Comparison of ENCODE assay signal across 8 cellular contexts in genomic region chr6:41424370-41425058, GRCh38.
DNase-seq lines count a peak whose midpoint lies in the region; ATAC-seq and TF ChIP-seq lines count a peak whose summit lies in the region.

No MANE protein-coding gene starts in this region.

- no peak for TF ChIP-seq EP300 in gastroesophageal sphincter (IDR thresholded peaks at IDR 0.05)
- no peak for TF ChIP-seq EP300 in transverse colon (IDR thresholded peaks at IDR 0.05; ENCODE audit: low read depth)

- H3K9me3 ChIP-seq in SJSA1 (replicated peaks) (no peaks in the 10 kb centered on the region; the same call in 1 of the 2 replicates), gastroesophageal sphincter (peaks cover 0 to 1% (median 0%) of the 10 kb centered on the region in 3 donors), parathyroid adenoma (ENCODE audit: control insufficient read depth, low read length) (no peaks in the 10 kb centered on the region), transverse colon (no peaks in the 10 kb centered on the region)

- intact Hi-C loops in transverse colon (cut with DNase I; ENCODE audit: low total_unique reads): loop anchor here (5.0 kb wide), 2 partner anchors 78 to 168 kb away; no protein-coding TSS in a partner anchor

- TF ChIP-seq CTCF in gastroesophageal sphincter (IDR thresholded peaks at IDR 0.05): peak; percentile 67 to 89 (median 87)
- TF ChIP-seq CTCF in parathyroid adenoma (IDR thresholded peaks at IDR 0.05): peak; percentile 84
- peak; percentile 83 to 90 (median 89) for TF ChIP-seq CTCF in transverse colon (IDR thresholded peaks at IDR 0.05)

- H3K36me3 ChIP-seq in SJSA1 (no peaks in the 10 kb centered on the region), gastroesophageal sphincter (no peaks in the 10 kb centered on the region), parathyroid adenoma (ENCODE audit: control insufficient read depth, insufficient read depth, low read length) (no peaks in the 10 kb centered on the region), transverse colon (no peaks in the 10 kb centered on the region)

- no peak overlapping the region for H2AFZ ChIP-seq in parathyroid adenoma

- H3K4me3 ChIP-seq in SJSA1: no peak overlapping the region
- H3K4me3 ChIP-seq in gastroesophageal sphincter: no peak overlapping the region
- H3K4me3 ChIP-seq in parathyroid adenoma (ENCODE audit: low read depth, low read length): no peak overlapping the region
- no peak overlapping the region for H3K4me3 ChIP-seq in transverse colon

- H3K9ac ChIP-seq in parathyroid adenoma: no peak overlapping the region

- H3K79me2 ChIP-seq in parathyroid adenoma: no peaks in the 10 kb centered on the region

- H3K4me1 ChIP-seq in SJSA1 (replicated peaks) (peaks cover 13% of the 10 kb centered on the region), gastroesophageal sphincter (peaks cover 0 to 41% (median 15%) of the 10 kb centered on the region in 3 donors), parathyroid adenoma (no peaks in the 10 kb centered on the region), transverse colon (peaks cover 13 to 33% (median 25%) of the 10 kb centered on the region in 4 donors)

- ATAC-seq in gastroesophageal sphincter (peak; percentile 63), HG03432 (IDR thresholded peaks at IDR 0.05; ENCODE audit: unreplicated experiment) (no peak)

- DNase-seq in GM04504 (ENCODE audit: low read depth) (peak; percentile 60), M059J (ENCODE audit: low read depth) (peak; percentile 78), SJSA1 (ENCODE audit: low read depth in 1 of 2, low spot score in 2 of 2) (peak; percentile 80 to 86), transverse colon (peak; percentile 89)
- DNase-seq in activated effector memory CD4-positive, alpha-beta T cell treated with Interleukin-2 at 50 U/mL for 16 hours: peak; percentile 67

- no peaks in the 10 kb centered on the region for H3K27me3 ChIP-seq in SJSA1 (replicated peaks)
- H3K27me3 ChIP-seq in gastroesophageal sphincter: no peaks in the 10 kb centered on the region
- H3K27me3 ChIP-seq in parathyroid adenoma (ENCODE audit: control insufficient read depth, insufficient read depth, low read length): no peaks in the 10 kb centered on the region
- peaks cover 14% of the 10 kb centered on the region for H3K27me3 ChIP-seq in transverse colon

- in situ Hi-C loops in transverse colon (cut with MboI; ENCODE audit: low pct_ligation_motif_present in 1 of 4, low pct_unique_long_range_greater_than_20kb in 1 of 4, low sequenced_read_pairs in 3 of 4): loop anchor here in 3 of 4 donors (10.0 to 25.0 kb wide), 2 partner anchors 163 to 170 kb away; no protein-coding TSS in a partner anchor

- whole genome bisulfite sequencing in gastroesophageal sphincter (ENCODE audit: low coverage in 1 of 2), 2 donors: 0 to 5% methylated on average over 2 to 3 of the region's 4 CpGs
- 8 to 13% methylated on average over 4 of the region's 4 CpGs for WGBS in transverse colon (ENCODE audit: low coverage in 1 of 2), 2 donors

- no peak overlapping the region for H3K4me2 ChIP-seq in parathyroid adenoma (ENCODE audit: low read length)

- TF ChIP-seq POLR2A in gastroesophageal sphincter (IDR thresholded peaks at IDR 0.05) (no peak), transverse colon (IDR thresholded peaks at IDR 0.05) (no peak)

- no peak overlapping the region for H3K27ac ChIP-seq in SJSA1
- H3K27ac ChIP-seq in gastroesophageal sphincter: no peak overlapping the region
- H3K27ac ChIP-seq in parathyroid adenoma: no peak overlapping the region
- no peak overlapping the region for H3K27ac ChIP-seq in transverse colon
